In genomic region chr19:15836345-15836594, GRCh38 we compare ENCODE assay signal across 8 cellular contexts. TPM values are rescaled to one million over a fixed set of nuclear protein-coding genes. Genes with fewer than 3 reads are reported as not detected.
DNase-seq lines count a peak whose midpoint lies in the region; ATAC-seq and TF ChIP-seq lines count a peak whose summit lies in the region.

No MANE protein-coding gene starts in this region.

- H3K9me3 Mint-ChIP-seq in CD8-positive, alpha-beta memory T cell = no peaks in the 10 kb centered on the region

- peaks cover 24 to 39% (median 25%) of the 10 kb centered on the region in 3 donors for H3K4me1 Mint-ChIP-seq in CD8-positive, alpha-beta memory T cell

- POLR2A ChIA-PET in CD8-positive, alpha-beta memory T cell (lab: Charles Lee) = interaction anchor here (0.8 to 1.8 kb wide), 7 partner anchors 35 to 488 kb away, joined by 3 to 9 read pairs (median 5); partner anchors contain the start of genes AP1M1, CYP4F12 and KLF2

- intact Hi-C loops in lower lobe of right lung (cut with DNase I) = no loop called here

- peaks cover 0 to 6% (median 0%) of the 10 kb centered on the region in 3 donors for H3K36me3 Mint-ChIP-seq in CD8-positive, alpha-beta memory T cell

- peak overlapping the region; percentile 95 for H3K4me3 ChIP-seq in CD8-positive, alpha-beta memory T cell (ENCODE audit: low read length)
- peak overlapping the region; percentile 76 for H3K4me3 ChIP-seq in lower lobe of right lung

- H3K27ac Mint-ChIP-seq in CD8-positive, alpha-beta memory T cell = peak overlapping the region; percentile 80 to 99 (median 97)

- ATAC-seq in HG03432 (IDR thresholded peaks at IDR 0.05; ENCODE audit: unreplicated experiment) (peak; percentile 28), lower lobe of right lung (no peak), HG03039 (IDR thresholded peaks at IDR 0.05; ENCODE audit: unreplicated experiment) (no peak)

- H3K27me3 ChIP-seq in CD8-positive, alpha-beta memory T cell (ENCODE audit: insufficient read depth, low read length, poor library complexity, severe bottlenecking) = no peaks in the 10 kb centered on the region
- no peaks in the 10 kb centered on the region for H3K27me3 ChIP-seq in lower lobe of right lung (ENCODE audit: low read depth)

- DNase-seq in CD8-positive, alpha-beta memory T cell = peak in 1 of 5 donors; percentile 82
- DNase-seq in lower lobe of right lung (no peak), NCI-H146 treated with DMSO at 0.1 percent for 48 hours (lab: John Stamatoyannopoulos, UW; ENCODE audit: unreplicated experiment) (no peak), NCI-H146 (lab: John Stamatoyannopoulos, UW) (no peak)
- no peak for DNase-seq in central memory CD4-positive, alpha-beta T cell

- no peak for TF ChIP-seq CTCF in lower lobe of right lung (IDR thresholded peaks at IDR 0.05)

- WGBS in adipose tissue, 3 donors = 1 to 2% (median 1%) methylated on average over 17 to 18 of the region's 18 CpGs

- no peaks in the 10 kb centered on the region for H3K36me3 ChIP-seq in CD8-positive, alpha-beta memory T cell (ENCODE audit: insufficient read depth, low read length)
- no peaks in the 10 kb centered on the region for H3K36me3 ChIP-seq in lower lobe of right lung

- H3K27ac ChIP-seq in CD8-positive, alpha-beta memory T cell (ENCODE audit: low read depth, low read length) = peak overlapping the region; percentile 96
- peak overlapping the region; percentile 91 for H3K27ac ChIP-seq in adipose tissue (ENCODE audit: low read depth, low read length)
- H3K27ac ChIP-seq in lower lobe of right lung = peak overlapping the region; percentile 99

- H3K4me3 Mint-ChIP-seq in CD8-positive, alpha-beta memory T cell = peak overlapping the region; percentile 87 to 95 (median 93)

- no peaks in the 10 kb centered on the region for H3K27me3 Mint-ChIP-seq in CD8-positive, alpha-beta memory T cell

- H3K9me3 ChIP-seq in CD8-positive, alpha-beta memory T cell (ENCODE audit: low read length) = no peaks in the 10 kb centered on the region
- H3K9me3 ChIP-seq in lower lobe of right lung = no peaks in the 10 kb centered on the region

- H3K4me1 ChIP-seq in CD8-positive, alpha-beta memory T cell (ENCODE audit: insufficient read depth, low read length) = peaks cover 9% of the 10 kb centered on the region
- peaks cover 7% of the 10 kb centered on the region for H3K4me1 ChIP-seq in lower lobe of right lung

- CTCF ChIA-PET in CD8-positive, alpha-beta memory T cell (lab: Charles Lee) = interaction anchor here (1.1 kb wide), 2 partner anchors 29 to 207 kb away, joined by 3 read pairs; no protein-coding TSS in a partner anchor

RNA-seq across cellular contexts. Expression of gene OR10H1, which starts 20.8 kb away (rescaled TPM):
- total RNA-seq in CD8-positive, alpha-beta memory T cell = not detected
- not detected for polyA plus RNA-seq in CD8-positive, alpha-beta memory T cell
- polyA plus RNA-seq in adipose tissue = not detected
- not detected for total RNA-seq in lower lobe of right lung

RNA-seq across cellular contexts. Expression of gene OR10H5, which starts 48.8 kb away (rescaled TPM):
- total RNA-seq in CD8-positive, alpha-beta memory T cell = not detected
- polyA plus RNA-seq in CD8-positive, alpha-beta memory T cell = not detected
- under 1 TPM in 1 of 3 donors, not detected in 2; 0.11 TPM for polyA plus RNA-seq in adipose tissue
- not detected for total RNA-seq in lower lobe of right lung
